In genomic region chr1:226083303-226084101, GRCh38 we compare ENCODE assay signal across 8 cellular contexts. TPM values are rescaled to one million over a fixed set of nuclear protein-coding genes. Genes with fewer than 3 reads are reported as not detected.
DNase-seq lines count a peak whose midpoint lies in the region; ATAC-seq and TF ChIP-seq lines count a peak whose summit lies in the region.

No MANE protein-coding gene starts in this region.

- WGBS in ovary, 3 donors, result 2 to 4% (median 2%) methylated on average over 38 to 75 of the region's 75 CpGs
- 2 to 3% methylated on average over 33 to 59 of the region's 75 CpGs for WGBS in tibial nerve, 2 donors

- TF ChIP-seq POLR2A in ovary (IDR thresholded peaks at IDR 0.05) (peak; percentile 62), tibial nerve (IDR thresholded peaks at IDR 0.05) (peak; percentile 29 to 49)

- no peaks in the 10 kb centered on the region for H3K36me3 ChIP-seq in ES-I3 (ENCODE audit: insufficient read depth, low read length)
- no peaks in the 10 kb centered on the region for H3K36me3 ChIP-seq in KOPT-K1 (ENCODE audit: insufficient read depth, low read length)
- H3K36me3 ChIP-seq in SJSA1, result no peaks in the 10 kb centered on the region
- no peaks in the 10 kb centered on the region for H3K36me3 ChIP-seq in ovary
- H3K36me3 ChIP-seq in tibial nerve, result no peaks in the 10 kb centered on the region

- H3K4me3 Mint-ChIP-seq in activated naive CD4-positive, alpha-beta T cell treated with anti-CD3 and anti-CD28 coated beads, Interleukin-2, amount 10 ng/mL, durations not matched to agents 7 days and 5 days, result peak overlapping the region; percentile 83

- H3K9me3 ChIP-seq in ES-I3 (ENCODE audit: control insufficient read depth, insufficient read depth, low read length), result no peaks in the 10 kb centered on the region
- H3K9me3 ChIP-seq in KOPT-K1 (ENCODE audit: insufficient read depth, low read length, poor library complexity, severe bottlenecking), result no peaks in the 10 kb centered on the region
- no peaks in the 10 kb centered on the region for H3K9me3 ChIP-seq in SJSA1 (replicated peaks)
- no peaks in the 10 kb centered on the region for H3K9me3 ChIP-seq in ovary
- H3K9me3 ChIP-seq in tibial nerve, result no peaks in the 10 kb centered on the region

- TF ChIP-seq EP300 in ovary (IDR thresholded peaks at IDR 0.05) (no peak), tibial nerve (IDR thresholded peaks at IDR 0.05) (peak in 1 of 2 donors; percentile 55)

- CTCF ChIA-PET in activated naive CD4-positive, alpha-beta T cell treated with anti-CD3 and anti-CD28 coated beads, Interleukin-2, amount 10 ng/mL, durations not matched to agents 7 days and 5 days (lab: Charles Lee), result interaction anchor here (1.3 to 2.5 kb wide), 4 partner anchors 18 to 42 kb away, joined by 3 to 16 read pairs (median 4); no protein-coding TSS in a partner anchor

- DNase-seq in SJSA1 (ENCODE audit: low read depth in 1 of 2, low spot score in 2 of 2), result peak; percentile 88 to 89
- DNase-seq in activated naive CD4-positive, alpha-beta T cell treated with anti-CD3 and anti-CD28 coated beads, Interleukin-2, amount 10 ng/mL, durations not matched to agents 7 days and 5 days, result peak; percentile 94
- DNase-seq in head of caudate nucleus, result peak; percentile 82 to 97 (median 94)
- DNase-seq in ovary, result peak; percentile 92 to 96 (median 95)
- DNase-seq in tibial nerve (ENCODE audit: low spot score in 2 of 2), result peak; percentile 89 to 96

- H3K9ac ChIP-seq in ES-I3 (ENCODE audit: low read depth, low read length), result peak overlapping the region; percentile 93

- peaks cover 50% of the 10 kb centered on the region for H3K27me3 Mint-ChIP-seq in activated naive CD4-positive, alpha-beta T cell treated with anti-CD3 and anti-CD28 coated beads, Interleukin-2, amount 10 ng/mL, durations not matched to agents 7 days and 5 days

- H3K27ac ChIP-seq in KOPT-K1 (ENCODE audit: low read depth, low read length, poor library complexity, severe bottlenecking) (peak overlapping the region; percentile 16), SJSA1 (peak overlapping the region; percentile 24), ovary (peak overlapping the region; percentile 15 to 84), tibial nerve (peak overlapping the region; percentile 11 to 87 (median 66))

- H3K4me1 Mint-ChIP-seq in activated naive CD4-positive, alpha-beta T cell treated with anti-CD3 and anti-CD28 coated beads, Interleukin-2, amount 10 ng/mL, durations not matched to agents 7 days and 5 days, result peaks cover 9% of the 10 kb centered on the region

- ATAC-seq in GM21825 (IDR thresholded peaks at IDR 0.05; ENCODE audit: unreplicated experiment), result peak; percentile 93

- peak overlapping the region; percentile 44 for H3K27ac Mint-ChIP-seq in activated naive CD4-positive, alpha-beta T cell treated with anti-CD3 and anti-CD28 coated beads, Interleukin-2, amount 10 ng/mL, durations not matched to agents 7 days and 5 days

- H3K4me1 ChIP-seq in ES-I3 (ENCODE audit: insufficient read depth, low read length), result no peaks in the 10 kb centered on the region
- H3K4me1 ChIP-seq in SJSA1 (replicated peaks), result peaks cover 18% of the 10 kb centered on the region
- H3K4me1 ChIP-seq in ovary (ENCODE audit: insufficient read depth), result peaks cover 2% of the 10 kb centered on the region
- H3K4me1 ChIP-seq in tibial nerve, result peaks cover 0 to 12% (median 5%) of the 10 kb centered on the region in 4 donors

- no peak for TF ChIP-seq CTCF in ovary (IDR thresholded peaks at IDR 0.05)
- TF ChIP-seq CTCF in tibial nerve (IDR thresholded peaks at IDR 0.05), result peak in 1 of 5 experiments; percentile 11

- no peaks in the 10 kb centered on the region for H3K9me3 Mint-ChIP-seq in activated naive CD4-positive, alpha-beta T cell treated with anti-CD3 and anti-CD28 coated beads, Interleukin-2, amount 10 ng/mL, durations not matched to agents 7 days and 5 days

- H3K4me3 ChIP-seq in SJSA1, result peak overlapping the region; percentile 53
- H3K4me3 ChIP-seq in ovary, result peak overlapping the region; percentile 53
- H3K4me3 ChIP-seq in tibial nerve, result peak overlapping the region; percentile 64 to 90 (median 84)

- H3K36me3 Mint-ChIP-seq in activated naive CD4-positive, alpha-beta T cell treated with anti-CD3 and anti-CD28 coated beads, Interleukin-2, amount 10 ng/mL, durations not matched to agents 7 days and 5 days, result no peaks in the 10 kb centered on the region

- intact Hi-C loops in head of caudate nucleus (cut with DNase I), result no loop called here
- intact Hi-C loops in ovary (cut with DNase I), result loop anchor here in 2 of 4 donors (2.0 to 5.0 kb wide), 2 partner anchors 17 to 39 kb away; no protein-coding TSS in a partner anchor

- H3K27me3 ChIP-seq in SJSA1 (replicated peaks) (no peaks in the 10 kb centered on the region), ovary (no peaks in the 10 kb centered on the region), tibial nerve (no peaks in the 10 kb centered on the region)

RNA-seq across cellular contexts. Expression of gene H3-3A, which starts 21.0 kb away (rescaled TPM):
- total RNA-seq in SJSA1 (2014; rRNA removed; shearing (Covaris generic)), result 310 and 399 TPM in 2 replicates
- total RNA-seq in ovary (100 to 1,000 TPM; 266 to 526 (median 420) TPM), tibial nerve (100 to 1,000 TPM; 193 to 204 (median 197) TPM)
- 100 to 1,000 TPM; 500 to 590 TPM for polyA plus RNA-seq in ovary

Comparison
In these comparisons a context has a peak if more than half of its experiments do, and no peak if none do; other contexts are left out.
1. Peak in every context shown above with its lines: DNase-seq, ATAC-seq, H3K4me3 ChIP-seq and H3K27ac ChIP-seq.
2. H3K27ac ChIP-seq: peak in every context shown above with its lines; median percentile 66 in tibial nerve; 50 in ovary; 24 in SJSA1; 16 in KOPT-K1.